In the genomic region with DNA sequence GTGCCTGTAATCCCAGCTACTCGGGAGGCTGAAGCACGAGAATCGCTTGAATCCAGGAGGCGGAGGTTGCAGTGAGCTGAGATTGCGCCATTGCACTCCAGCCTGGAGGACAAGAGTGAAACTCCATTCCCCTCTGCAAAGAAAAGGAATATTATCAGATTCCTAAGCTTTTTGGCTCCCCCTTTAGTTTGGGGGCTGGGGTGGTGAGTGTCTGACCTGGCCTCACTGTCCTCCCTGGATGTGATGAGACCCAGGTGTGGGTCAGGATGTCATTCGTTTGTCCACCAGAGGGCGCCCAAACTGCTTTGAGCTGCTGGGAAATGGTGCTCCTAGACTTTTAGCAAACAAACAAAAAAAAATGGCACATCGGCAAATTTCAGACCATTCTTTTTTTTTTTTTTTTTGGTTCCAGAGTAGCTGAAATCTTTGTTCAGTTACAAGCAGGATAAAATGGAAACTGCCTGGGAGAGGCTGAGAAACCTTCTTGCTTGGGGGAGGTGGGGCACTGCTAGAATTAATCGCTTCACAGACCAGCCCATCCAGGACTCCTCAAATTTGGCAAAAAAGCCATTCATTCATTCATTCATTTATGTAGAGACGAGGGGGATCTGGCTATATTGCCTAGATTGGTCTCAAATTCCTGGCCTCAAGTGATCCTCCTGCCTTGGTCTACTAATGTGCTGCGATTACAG, we compare ENCODE assay signal across 9 cellular contexts. TPM values are rescaled to one million over a fixed set of nuclear protein-coding genes. Genes with fewer than 3 reads are reported as not detected.
DNase-seq lines count a peak whose midpoint lies in the region; ATAC-seq and TF ChIP-seq lines count a peak whose summit lies in the region.
"Had no signal": no experiment of that assay in that cellular context is flagged by ENCODE, and none has a peak within 500 bp of the region (broad histone marks: within the 10 kb centered on the region; RNA-seq: fewer than 3 reads in every experiment).

No MANE protein-coding gene starts in this region.

- in situ Hi-C loops in GM13977 (cut with MboI; ENCODE audit: low pct_unique_long_range_greater_than_20kb, low sequenced_read_pairs, unreplicated experiment), result loop anchor here (10.0 kb wide), 1 partner anchor 91 kb away; no protein-coding TSS in a partner anchor

- peak; percentile 63 for ATAC-seq in activated CD8-positive, alpha-beta T cell treated with anti-CD3 and anti-CD28 coated beads, Interleukin-2, amount 10 ng/mL, durations not matched to agents 7 days and 5 days
- ATAC-seq in GM21447 (IDR thresholded peaks at IDR 0.05; ENCODE audit: unreplicated experiment), result no peak

- no peaks in the 10 kb centered on the region for H3K27me3 Mint-ChIP-seq in activated CD8-positive, alpha-beta T cell treated with anti-CD3 and anti-CD28 coated beads, Interleukin-2, amount 10 ng/mL, durations not matched to agents 7 days and 5 days (ENCODE audit: low read depth)

- H3K4me1 Mint-ChIP-seq in activated CD8-positive, alpha-beta T cell treated with anti-CD3 and anti-CD28 coated beads, Interleukin-2, amount 10 ng/mL, durations not matched to agents 7 days and 5 days (ENCODE audit: low read depth), result peaks cover 2% of the 10 kb centered on the region

- DNase-seq in AG04449 (ENCODE audit: low read depth, low spot score) (no peak), GM13977 (ENCODE audit: low spot score) (peak; percentile 71), NCI-H446 treated with DMSO at 0.1 percent for 48 hours (lab: John Stamatoyannopoulos, UW) (peak; percentile 37), mesenteric fat pad (ENCODE audit: low spot score) (peak; percentile 92)
- peak; percentile 82 for DNase-seq in activated CD8-positive, alpha-beta T cell treated with anti-CD3 and anti-CD28 coated beads, Interleukin-2, amount 10 ng/mL, durations not matched to agents 7 days and 5 days
- DNase-seq in effector CD8-positive, alpha-beta T cell (lab: John Stamatoyannopoulos, UW), result peak; percentile 68
- peak; percentile 60 to 66 for DNase-seq in stimulated activated CD8-positive, alpha-beta memory T cell treated with anti-CD3 and anti-CD28 coated beads, Interleukin-4, amount 100 ng/mL, for 1 hour (ENCODE audit: low read depth in 2 of 2, low spot score in 1 of 2)

- H3K4me3 Mint-ChIP-seq in activated CD8-positive, alpha-beta T cell treated with anti-CD3 and anti-CD28 coated beads, Interleukin-2, amount 10 ng/mL, durations not matched to agents 7 days and 5 days, result no peak overlapping the region

- peak; percentile 78 for TF ChIP-seq CTCF in AG04449 (IDR thresholded peaks at IDR 0.05; ENCODE audit: insufficient read depth, low read length, missing control alignments)
- peak; percentile 83 for TF ChIP-seq CTCF in GM13977 (IDR thresholded peaks at IDR 0.05; ENCODE audit: extremely low read depth, insufficient read depth, missing control alignments)

- POLR2A ChIA-PET in AG04449 (lab: Yijun Ruan, JAX), result no interaction called here
- POLR2A ChIA-PET in activated CD8-positive, alpha-beta T cell treated with anti-CD3 and anti-CD28 coated beads, Interleukin-2, amount 10 ng/mL, durations not matched to agents 7 days and 5 days (lab: Charles Lee), result interaction anchor here (0.6 to 0.9 kb wide), 2 partner anchors 9 to 30 kb away, joined by 3 read pairs; no protein-coding TSS in a partner anchor

- no peaks in the 10 kb centered on the region for H3K9me3 Mint-ChIP-seq in activated CD8-positive, alpha-beta T cell treated with anti-CD3 and anti-CD28 coated beads, Interleukin-2, amount 10 ng/mL, durations not matched to agents 7 days and 5 days (ENCODE audit: insufficient read depth)

- no peak overlapping the region for H3K27ac Mint-ChIP-seq in activated CD8-positive, alpha-beta T cell treated with anti-CD3 and anti-CD28 coated beads, Interleukin-2, amount 10 ng/mL, durations not matched to agents 7 days and 5 days

- CTCF ChIA-PET in AG04449 (lab: Yijun Ruan, JAX), result interaction anchor here (0.5 to 5.3 kb wide), 59 partner anchors 10 to 687 kb away, joined by 3 to 85 read pairs (median 5); a partner anchor contains a TSS
- CTCF ChIA-PET in activated CD8-positive, alpha-beta T cell treated with anti-CD3 and anti-CD28 coated beads, Interleukin-2, amount 10 ng/mL, durations not matched to agents 7 days and 5 days (lab: Charles Lee), result interaction anchor here (0.6 to 3.4 kb wide), 36 partner anchors 8 to 876 kb away, joined by 3 to 40 read pairs (median 3); a partner anchor contains a TSS

- H3K4me3 ChIP-seq in AG04449 (ENCODE audit: low read depth, low read length), result no peak overlapping the region
- H3K4me3 ChIP-seq: skin epidermis had no signal

- H3K36me3 Mint-ChIP-seq in activated CD8-positive, alpha-beta T cell treated with anti-CD3 and anti-CD28 coated beads, Interleukin-2, amount 10 ng/mL, durations not matched to agents 7 days and 5 days (ENCODE audit: low read depth), result peaks cover 49% of the 10 kb centered on the region

RNA-seq across cellular contexts. Expression of a gene that starts 29.4 kb away (rescaled TPM):
- total RNA-seq in activated CD8-positive, alpha-beta T cell treated with anti-CD3 and anti-CD28 coated beads, Interleukin-2, amount 10 ng/mL, durations not matched to agents 7 days and 5 days, result 10 to 100 TPM; 92.6 to 94.0 TPM
- total RNA-seq in mesenteric fat pad, result 0.77 TPM

RNA-seq across cellular contexts. Expression of a gene that starts 36.9 kb away (rescaled TPM):
- 100 to 1,000 TPM; 117 to 123 TPM for total RNA-seq in activated CD8-positive, alpha-beta T cell treated with anti-CD3 and anti-CD28 coated beads, Interleukin-2, amount 10 ng/mL, durations not matched to agents 7 days and 5 days
- 109 TPM for total RNA-seq in mesenteric fat pad

Comparison
In these comparisons a context has a peak if more than half of its experiments do, and no peak if none do; other contexts are left out.
1. RNA of a gene that starts 29.4 kb away (total RNA-seq): 92.6 to 94.0 TPM in activated CD8-positive, alpha-beta T cell treated with anti-CD3 and anti-CD28 coated beads, Interleukin-2, amount 10 ng/mL, durations not matched to agents 7 days and 5 days; 0.77 TPM in mesenteric fat pad (single experiment); every median in the first group is over 10 times any median in the second.